Comparison of ENCODE assay signal across 18 cellular contexts in genomic region chr9:90815944-90816357, GRCh38. TPM values are rescaled to one million over a fixed set of nuclear protein-coding genes. Genes with fewer than 3 reads are reported as not detected.
DNase-seq lines count a peak whose midpoint lies in the region; ATAC-seq and TF ChIP-seq lines count a peak whose summit lies in the region.
"Had no signal": no experiment of that assay in that cellular context is flagged by ENCODE, and none has a peak within 500 bp of the region (broad histone marks: within the 10 kb centered on the region; RNA-seq: fewer than 3 reads in every experiment).

No MANE protein-coding gene starts in this region.

- H3K4me3 ChIP-seq in colonic mucosa (no peak overlapping the region), testis (no peak overlapping the region)
- H3K4me3 ChIP-seq: GM23248, PC-9 had no signal

- no peaks in the 10 kb centered on the region for H3K9me3 ChIP-seq in colonic mucosa
- no peaks in the 10 kb centered on the region for H3K9me3 ChIP-seq in testis

- no peaks in the 10 kb centered on the region for H3K4me1 ChIP-seq in colonic mucosa
- no peaks in the 10 kb centered on the region for H3K4me1 ChIP-seq in testis

- peak overlapping the region; percentile 96 for H3K27ac Mint-ChIP-seq in stimulated activated memory B cell treated with anti-CD40 and anti-IgM and Interleukin-4, amounts not matched to agents 10 μg/mL and 1 μg/mL and 100 μg/mL, for 72 hours
- H3K27ac Mint-ChIP-seq: activated CD8-positive, alpha-beta memory T cell treated with anti-CD3 and anti-CD28 coated beads, Interleukin-2, amount 10 ng/mL, durations not matched to agents 7 days and 5 days; progenitor cell of endocrine pancreas had no signal

- peaks cover 88% of the 10 kb centered on the region for H3K4me1 Mint-ChIP-seq in stimulated activated memory B cell treated with anti-CD40 and anti-IgM and Interleukin-4, amounts not matched to agents 10 μg/mL and 1 μg/mL and 100 μg/mL, for 72 hours

- H3K9me3 Mint-ChIP-seq in stimulated activated memory B cell treated with anti-CD40 and anti-IgM and Interleukin-4, amounts not matched to agents 10 μg/mL and 1 μg/mL and 100 μg/mL, for 72 hours = peaks cover 5% of the 10 kb centered on the region

- no peaks in the 10 kb centered on the region for H3K36me3 ChIP-seq in colonic mucosa
- no peaks in the 10 kb centered on the region for H3K36me3 ChIP-seq in testis (ENCODE audit: low read depth, missing control alignments)

- ATAC-seq in HG03354 (IDR thresholded peaks at IDR 0.05; ENCODE audit: poor library complexity, severe bottlenecking, unreplicated experiment) (peak; percentile 14), HG02798 (IDR thresholded peaks at IDR 0.05; ENCODE audit: poor library complexity, unreplicated experiment) (no peak)
- peak; percentile 35 for ATAC-seq in stimulated activated memory B cell treated with anti-CD40 and anti-IgM and Interleukin-4, amounts not matched to agents 10 μg/mL and 1 μg/mL and 100 μg/mL, for 72 hours
- ATAC-seq: activated CD8-positive, alpha-beta memory T cell treated with anti-CD3 and anti-CD28 coated beads, Interleukin-2, amount 10 ng/mL, durations not matched to agents 7 days and 5 days had no signal

- TF ChIP-seq POLR2A in testis (IDR thresholded peaks at IDR 0.05) = no peak

- TF ChIP-seq CTCF in colonic mucosa (IDR thresholded peaks at IDR 0.05) (no peak), testis (IDR thresholded peaks at IDR 0.05) (no peak)

- DNase-seq in DMS153 (lab: John Stamatoyannopoulos, UW) = peak; percentile 28
- no peak for DNase-seq in DMS153 treated with DMSO at 0.1 percent for 48 hours (lab: John Stamatoyannopoulos, UW; ENCODE audit: unreplicated experiment)
- no peak for DNase-seq in colonic mucosa
- DNase-seq in testis = no peak
- no peak for DNase-seq in NCI-H1436 (lab: John Stamatoyannopoulos, UW)
- DNase-seq: activated CD8-positive, alpha-beta memory T cell treated with anti-CD3 and anti-CD28 coated beads, Interleukin-2, amount 10 ng/mL, durations not matched to agents 7 days and 5 days; GM23248; islet precursor cell; NCI-H1417 treated with DMSO at 0.1 percent for 48 hours; NCI-H524; PC-9; SW 1271 had no signal

- WGBS in testis, 2 donors = 90 to 95% methylated on average over 4 of the region's 4 CpGs

- peaks cover 37% of the 10 kb centered on the region for H3K36me3 Mint-ChIP-seq in stimulated activated memory B cell treated with anti-CD40 and anti-IgM and Interleukin-4, amounts not matched to agents 10 μg/mL and 1 μg/mL and 100 μg/mL, for 72 hours
- H3K36me3 Mint-ChIP-seq: activated CD8-positive, alpha-beta memory T cell treated with anti-CD3 and anti-CD28 coated beads, Interleukin-2, amount 10 ng/mL, durations not matched to agents 7 days and 5 days; CD4-positive, CD25-positive, alpha-beta regulatory T cell had no signal

- no peaks in the 10 kb centered on the region for H3K27me3 Mint-ChIP-seq in stimulated activated memory B cell treated with anti-CD40 and anti-IgM and Interleukin-4, amounts not matched to agents 10 μg/mL and 1 μg/mL and 100 μg/mL, for 72 hours
- H3K27me3 Mint-ChIP-seq: progenitor cell of endocrine pancreas had no signal

- H3K27ac ChIP-seq in colonic mucosa (peak overlapping the region; percentile 30), testis (no peak overlapping the region)
- H3K27ac ChIP-seq: 22Rv1, GM23248, PC-9 had no signal

- intact Hi-C loops in colonic mucosa (cut with DNase I) = no loop called here
- intact Hi-C loops in testis (cut with DNase I; ENCODE audit: low total_unique reads) = no loop called here

- H3K27me3 ChIP-seq in colonic mucosa (no peaks in the 10 kb centered on the region), testis (no peaks in the 10 kb centered on the region)

- H3K9ac ChIP-seq in colonic mucosa (ENCODE audit: low read depth in 2 of 2, low read length in 2 of 2) = no peak overlapping the region
- H3K9ac ChIP-seq: GM23248 had no signal

- H3K4me3 Mint-ChIP-seq in stimulated activated memory B cell treated with anti-CD40 and anti-IgM and Interleukin-4, amounts not matched to agents 10 μg/mL and 1 μg/mL and 100 μg/mL, for 72 hours = peak overlapping the region; percentile 72
- H3K4me3 Mint-ChIP-seq: activated CD8-positive, alpha-beta memory T cell treated with anti-CD3 and anti-CD28 coated beads, Interleukin-2, amount 10 ng/mL, durations not matched to agents 7 days and 5 days had no signal

RNA-seq across cellular contexts. Expression of gene SYK, which starts 14.3 kb away (rescaled TPM):
- total RNA-seq in colonic mucosa = 10 to 100 TPM; 58.1 to 92.6 TPM
- 10 to 100 TPM; 30.8 to 51.1 TPM for total RNA-seq in testis
- polyA plus RNA-seq in testis (ENCODE audit: insufficient read depth, low read depth, low replicate concordance) = 22.0 TPM
- total RNA-seq: GM23248 had no signal
- polyA plus RNA-seq: GM23248 had no signal
